20 cellular contexts compared by ENCODE assay signal in genomic region chr13:113129480-113129879, GRCh38. TPM values are rescaled to one million over a fixed set of nuclear protein-coding genes. Genes with fewer than 3 reads are reported as not detected.
DNase-seq lines count a peak whose midpoint lies in the region; ATAC-seq and TF ChIP-seq lines count a peak whose summit lies in the region.
"Had no signal": no experiment of that assay in that cellular context is flagged by ENCODE, and none has a peak within 500 bp of the region (broad histone marks: within the 10 kb centered on the region; RNA-seq: fewer than 3 reads in every experiment).

No MANE protein-coding gene starts in this region.

- no peaks in the 10 kb centered on the region for H3K9me3 ChIP-seq in right atrium auricular region
- H3K9me3 ChIP-seq in left ventricle myocardium inferior (replicated peaks) = no peaks in the 10 kb centered on the region
- H3K9me3 ChIP-seq in osteoblast (ENCODE audit: low read depth, low read length) = no peaks in the 10 kb centered on the region
- no peaks in the 10 kb centered on the region for H3K9me3 ChIP-seq in CD4-positive, alpha-beta memory T cell (ENCODE audit: control insufficient read depth in 1 of 2, low read length in 2 of 2)
- H3K9me3 ChIP-seq: gastrocnemius medialis, upper lobe of right lung had no signal

- no peak for ATAC-seq in Right ventricle myocardium inferior
- ATAC-seq in HG03520 (IDR thresholded peaks at IDR 0.05; ENCODE audit: unreplicated experiment) = no peak
- ATAC-seq: gastrocnemius medialis had no signal

- no peak overlapping the region for H3K27ac Mint-ChIP-seq in CD4-positive, alpha-beta memory T cell
- H3K27ac Mint-ChIP-seq: activated T-helper 1 cell treated with anti-CD3 and anti-CD28 coated beads, Interleukin-12 subunit alpha, Interleukin-12 subunit beta, Interleukin-2, Interleukin-4 antibody, amounts not matched to agents 30 ng/mL and 10 ng/mL and 1 ng/mL, durations not matched to agents 14 hours and 24 hours and 36 hours had no signal

- POLR2A ChIA-PET in CD4-positive, alpha-beta memory T cell (lab: Charles Lee; ENCODE audit: partially characterized antibody) = no interaction called here

- H3K4me3 ChIP-seq in right atrium auricular region = peak overlapping the region in 1 of 2 donors; percentile 41
- peak overlapping the region; percentile 55 for H3K4me3 ChIP-seq in left ventricle myocardium inferior
- H3K4me3 ChIP-seq in osteoblast (ENCODE audit: insufficient read depth, low read length) = peak overlapping the region; percentile 61
- no peak overlapping the region for H3K4me3 ChIP-seq in CD4-positive, alpha-beta memory T cell (ENCODE audit: low read length in 2 of 2)
- H3K4me3 ChIP-seq: upper lobe of right lung had no signal

- intact Hi-C loops in Right ventricle myocardium inferior (cut with DNase I) = loop anchor here (5.0 kb wide), 1 partner anchor 87 kb away; no protein-coding TSS in a partner anchor
- intact Hi-C loops in left ventricle myocardium inferior (cut with micrococcal nuclease) = no loop called here
- intact Hi-C loops in CD4-positive, alpha-beta memory T cell (cut with micrococcal nuclease) = no loop called here

- H4K20me1 ChIP-seq in osteoblast (ENCODE audit: insufficient read depth, low read length) = no peaks in the 10 kb centered on the region

- TF ChIP-seq CTCF in right atrium auricular region (IDR thresholded peaks at IDR 0.05) (no peak), left ventricle myocardium inferior (IDR thresholded peaks at IDR 0.05; ENCODE audit: borderline replicate concordance) (no peak), osteoblast (IDR thresholded peaks at IDR 0.05; ENCODE audit: extremely low read depth, low read depth, low read length) (no peak)

- H3K4me1 ChIP-seq in right atrium auricular region (peaks cover 0 to 7% of the 10 kb centered on the region in 2 donors), left ventricle myocardium inferior (peaks cover 5% of the 10 kb centered on the region), osteoblast (ENCODE audit: insufficient read depth, low read length) (no peaks in the 10 kb centered on the region)
- H3K4me1 ChIP-seq in CD4-positive, alpha-beta memory T cell (ENCODE audit: insufficient read depth, low read length) = no peaks in the 10 kb centered on the region
- H3K4me1 ChIP-seq: gastrocnemius medialis, upper lobe of right lung had no signal

- H3K79me2 ChIP-seq in osteoblast (ENCODE audit: insufficient read depth, low read length) = no peaks in the 10 kb centered on the region

- peaks cover 2 to 20% of the 10 kb centered on the region in 2 donors for H3K27me3 Mint-ChIP-seq in CD4-positive, alpha-beta memory T cell

- H3K36me3 Mint-ChIP-seq in CD4-positive, alpha-beta memory T cell = no peaks in the 10 kb centered on the region

- peaks cover 0 to 5% (median 0%) of the 10 kb centered on the region in 4 donors for H3K4me1 Mint-ChIP-seq in CD4-positive, alpha-beta memory T cell

- peak; percentile 60 for DNase-seq in Right ventricle myocardium inferior (ENCODE audit: missing footprints)
- DNase-seq in right atrium auricular region (ENCODE audit: low spot score) = no peak
- no peak for DNase-seq in left ventricle myocardium inferior
- no peak for DNase-seq in osteoblast (ENCODE audit: insufficient read length, low spot score, missing footprints)
- DNase-seq in CD4-positive, alpha-beta memory T cell = no peak
- no peak for DNase-seq in MV-4-11 (lab: John Stamatoyannopoulos, UW)
- no peak for DNase-seq in SW 1271 (lab: John Stamatoyannopoulos, UW)
- DNase-seq: amniotic stem cell; cerebellar nuclear complex; mesenchymal stem cell; NCI-H1436 treated with DMSO at 0.1 percent for 48 hours; NCI-H226; NK-92 treated with Interleukin-12 subunit alpha and Interleukin-12 subunit beta, amount 100 ng/mL, for 24 hours; RPMI8226 had no signal

- peak overlapping the region in 2 of 8 donors; percentile 13 to 39 for H3K4me3 Mint-ChIP-seq in CD4-positive, alpha-beta memory T cell
- H3K4me3 Mint-ChIP-seq: activated T-helper 1 cell treated with anti-CD3 and anti-CD28 coated beads, Interleukin-12 subunit alpha, Interleukin-12 subunit beta, Interleukin-2, Interleukin-4 antibody, amounts not matched to agents 30 ng/mL and 10 ng/mL and 1 ng/mL, durations not matched to agents 14 hours and 24 hours and 36 hours had no signal

- peak overlapping the region; percentile 74 for H3K4me2 ChIP-seq in osteoblast (ENCODE audit: insufficient read depth, low read length)

- no peaks in the 10 kb centered on the region for H3K36me3 ChIP-seq in right atrium auricular region
- no peaks in the 10 kb centered on the region for H3K36me3 ChIP-seq in left ventricle myocardium inferior
- H3K36me3 ChIP-seq in osteoblast (ENCODE audit: insufficient read depth, low read length) = no peaks in the 10 kb centered on the region
- no peaks in the 10 kb centered on the region for H3K36me3 ChIP-seq in CD4-positive, alpha-beta memory T cell (ENCODE audit: insufficient read depth, low read length)
- H3K36me3 ChIP-seq: gastrocnemius medialis, upper lobe of right lung had no signal

- H3K9me3 Mint-ChIP-seq in CD4-positive, alpha-beta memory T cell = peaks cover 0 to 1% (median 0%) of the 10 kb centered on the region in 8 donors
- H3K9me3 Mint-ChIP-seq: activated T-helper 1 cell treated with anti-CD3 and anti-CD28 coated beads, Interleukin-12 subunit alpha, Interleukin-12 subunit beta, Interleukin-2, Interleukin-4 antibody, amounts not matched to agents 30 ng/mL and 10 ng/mL and 1 ng/mL, durations not matched to agents 14 hours and 24 hours and 36 hours had no signal

- CTCF ChIA-PET in CD4-positive, alpha-beta memory T cell (lab: Charles Lee; ENCODE audit: partially characterized antibody) = no interaction called here

- H3K27me3 ChIP-seq in right atrium auricular region = no peaks in the 10 kb centered on the region
- H3K27me3 ChIP-seq in left ventricle myocardium inferior (ENCODE audit: low read depth) = peaks cover 17% of the 10 kb centered on the region
- peaks cover 33% of the 10 kb centered on the region for H3K27me3 ChIP-seq in osteoblast (ENCODE audit: insufficient read depth, low read length)
- H3K27me3 ChIP-seq in CD4-positive, alpha-beta memory T cell (ENCODE audit: insufficient read depth, low read length) = peaks cover 5% of the 10 kb centered on the region
- H3K27me3 ChIP-seq: gastrocnemius medialis had no signal

- H2AFZ ChIP-seq in osteoblast (ENCODE audit: low read length) = peak overlapping the region; percentile 84

- no peak overlapping the region for H3K27ac ChIP-seq in right atrium auricular region
- no peak overlapping the region for H3K27ac ChIP-seq in left ventricle myocardium inferior (replicated peaks)
- no peak overlapping the region for H3K27ac ChIP-seq in osteoblast (ENCODE audit: low read depth, low read length)
- no peak overlapping the region for H3K27ac ChIP-seq in CD4-positive, alpha-beta memory T cell (ENCODE audit: low read depth, low read length)
- H3K27ac ChIP-seq: gastrocnemius medialis, upper lobe of right lung had no signal

RNA-seq across cellular contexts. Expression of gene F10, which starts 6.9 kb away (rescaled TPM):
- 5.2 TPM for total RNA-seq in Right ventricle myocardium inferior
- total RNA-seq in right atrium auricular region = 10 to 100 TPM; 21.9 to 27.5 TPM
- total RNA-seq in left ventricle myocardium inferior = 3.5 TPM
- total RNA-seq in osteoblast = 0.29 TPM in 1 of 2 replicates, not detected in the other
- not detected for total RNA-seq in CD4-positive, alpha-beta memory T cell
- not detected for polyA plus RNA-seq in CD4-positive, alpha-beta memory T cell
- total RNA-seq: activated T-helper 1 cell treated with anti-CD3 and anti-CD28 coated beads, Interleukin-12 subunit alpha, Interleukin-12 subunit beta, Interleukin-2, Interleukin-4 antibody, amounts not matched to agents 30 ng/mL and 10 ng/mL and 1 ng/mL, durations not matched to agents 14 hours and 24 hours and 36 hours; Daoy had no signal

RNA-seq across cellular contexts. Expression of gene F7, which starts 23.9 kb away (rescaled TPM):
- total RNA-seq in Right ventricle myocardium inferior (not detected), right atrium auricular region (under 1 TPM in 1 of 2 donors, not detected in 1; 0.20 TPM), left ventricle myocardium inferior (not detected), osteoblast (under 0.01 TPM in 1 of 2 replicates, not detected in the other)
- total RNA-seq in CD4-positive, alpha-beta memory T cell = not detected
- polyA plus RNA-seq in CD4-positive, alpha-beta memory T cell = not detected
- total RNA-seq: activated T-helper 1 cell treated with anti-CD3 and anti-CD28 coated beads, Interleukin-12 subunit alpha, Interleukin-12 subunit beta, Interleukin-2, Interleukin-4 antibody, amounts not matched to agents 30 ng/mL and 10 ng/mL and 1 ng/mL, durations not matched to agents 14 hours and 24 hours and 36 hours had no signal

RNA-seq across cellular contexts. Expression of gene PROZ, which starts 29.0 kb away (rescaled TPM):
- total RNA-seq in Right ventricle myocardium inferior (not detected), right atrium auricular region (not detected), left ventricle myocardium inferior (not detected), osteoblast (not detected in 2 replicates)
- not detected for total RNA-seq in CD4-positive, alpha-beta memory T cell
- polyA plus RNA-seq in CD4-positive, alpha-beta memory T cell = under 1 TPM in 1 of 2 donors, not detected in 1; 0.32 TPM
- total RNA-seq: activated T-helper 1 cell treated with anti-CD3 and anti-CD28 coated beads, Interleukin-12 subunit alpha, Interleukin-12 subunit beta, Interleukin-2, Interleukin-4 antibody, amounts not matched to agents 30 ng/mL and 10 ng/mL and 1 ng/mL, durations not matched to agents 14 hours and 24 hours and 36 hours; Daoy; gastrocnemius medialis; skeletal muscle tissue; upper lobe of right lung had no signal

Comparison
In these comparisons a context has a peak if more than half of its experiments do, and no peak if none do; other contexts are left out.
1. H3K4me3 ChIP-seq: peak in left ventricle myocardium inferior (single experiment) and osteoblast (single experiment); none in CD4-positive, alpha-beta memory T cell (0 of 2).